Comparison of ENCODE assay signal across 23 cellular contexts in the genomic region with DNA sequence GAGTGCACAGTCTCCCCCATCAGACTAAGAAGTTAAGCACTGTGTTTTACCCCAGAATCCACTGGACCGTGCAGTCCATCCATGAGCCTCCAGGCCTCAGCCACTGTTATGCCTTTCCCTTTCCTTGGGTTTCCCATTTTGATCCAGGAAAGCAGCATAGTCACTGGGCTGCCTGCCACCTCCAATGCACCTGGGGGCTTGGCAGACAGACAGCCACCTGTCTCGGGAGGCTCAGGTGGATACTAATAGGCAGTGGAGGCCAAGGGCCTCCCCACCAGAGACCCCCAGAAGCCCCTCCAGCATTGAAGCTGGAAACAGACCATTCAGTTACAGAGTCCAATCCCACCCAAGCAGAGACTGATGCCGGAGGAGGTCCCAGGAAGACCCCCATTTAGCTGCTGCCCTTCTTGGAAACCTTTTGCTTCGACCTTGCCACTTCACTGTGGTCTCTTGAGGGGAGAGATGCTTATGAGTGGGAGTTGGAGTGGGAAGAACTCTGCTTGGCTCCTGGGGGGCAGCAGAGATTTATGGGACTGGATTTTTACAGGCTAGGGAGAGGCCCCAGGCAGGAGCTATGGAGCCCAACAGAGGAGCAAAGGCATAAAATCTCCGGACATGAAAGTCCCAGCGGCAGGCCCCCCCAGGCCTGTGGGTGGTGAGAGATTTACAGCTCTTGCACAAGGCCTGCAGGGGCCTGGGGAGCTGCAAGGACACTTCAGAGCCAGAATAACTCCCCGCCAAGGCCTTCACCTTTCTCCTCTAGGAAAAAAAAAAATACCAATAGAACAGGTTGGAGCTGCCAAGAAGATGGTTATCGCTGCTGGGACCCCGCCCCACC. TPM values are rescaled to one million over a fixed set of nuclear protein-coding genes. Genes with fewer than 3 reads are reported as not detected.
DNase-seq lines count a peak whose midpoint lies in the region; ATAC-seq and TF ChIP-seq lines count a peak whose summit lies in the region.
"Had no signal": no experiment of that assay in that cellular context is flagged by ENCODE, and none has a peak within 500 bp of the region (broad histone marks: within the 10 kb centered on the region; RNA-seq: fewer than 3 reads in every experiment).

No MANE protein-coding gene starts in this region.

- H3K4me3 Mint-ChIP-seq in CD4-positive, alpha-beta T cell, result peak overlapping the region; percentile 31
- no peak overlapping the region for H3K4me3 Mint-ChIP-seq in glutamatergic neuron (ENCODE audit: unreplicated experiment)
- H3K4me3 Mint-ChIP-seq: activated CD4-positive, alpha-beta memory T cell treated with anti-CD3 and anti-CD28 coated beads for 36 hours; activated T-cell treated with anti-CD3 and anti-CD28 coated beads, Interleukin-2, amount 50 U/mL, for 24 hours; dendritic cell treated with granulocyte-macrophage colony-stimulating factor and Interleukin-4, amounts not matched to agents 40 ng/mL and 50 ng/mL, for 4 days; IgD-negative memory B cell; natural killer cell had no signal

- TF ChIP-seq CTCF in CD4-positive, alpha-beta T cell (IDR thresholded peaks at IDR 0.05), result no peak
- TF ChIP-seq CTCF in parathyroid adenoma (IDR thresholded peaks at IDR 0.05) (no peak), OCI-LY7 (conservative IDR thresholded peaks at IDR 0.05; ENCODE audit: low read length) (no peak), glutamatergic neuron (IDR thresholded peaks at IDR 0.05; ENCODE audit: partially characterized antibody, unreplicated experiment) (no peak)

- H3K79me2 ChIP-seq in parathyroid adenoma, result no peaks in the 10 kb centered on the region
- H3K79me2 ChIP-seq in OCI-LY7 (ENCODE audit: insufficient read depth, low read depth, low read length), result no peaks in the 10 kb centered on the region

- peaks cover 28% of the 10 kb centered on the region for H3K4me1 ChIP-seq in parathyroid adenoma
- peaks cover 7% of the 10 kb centered on the region for H3K4me1 ChIP-seq in OCI-LY7 (ENCODE audit: insufficient read depth, low read length, poor library complexity, severe bottlenecking)
- H3K4me1 ChIP-seq: body of pancreas had no signal

- POLR2A ChIA-PET in CD4-positive, alpha-beta T cell (lab: Charles Lee), result interaction anchor here (0.8 to 3.3 kb wide), 5 partner anchors 12 to 87 kb away, joined by 3 to 14 read pairs (median 3); partner anchors contain the start of genes CDK5RAP3, LRRC46, MRPL10 and SCRN2
- POLR2A ChIA-PET in OCI-LY7 (lab: Charles Lee), result no interaction called here

- H4K20me1 ChIP-seq in OCI-LY7 (ENCODE audit: insufficient read depth, low read length), result no peaks in the 10 kb centered on the region

- no peaks in the 10 kb centered on the region for H3K27me3 ChIP-seq in CD4-positive, alpha-beta T cell (ENCODE audit: control insufficient read depth, insufficient read depth, low read length)
- no peaks in the 10 kb centered on the region for H3K27me3 ChIP-seq in parathyroid adenoma (ENCODE audit: control insufficient read depth, insufficient read depth, low read length)
- H3K27me3 ChIP-seq: body of pancreas had no signal

- no TSS peak for BruUV-seq in OCI-LY7 (replicated peaks; lab: Mats Ljungman, UMichigan)

- H3K9me2 ChIP-seq in OCI-LY7 (ENCODE audit: insufficient read depth, low read length), result no peaks in the 10 kb centered on the region

- H3K36me3 Mint-ChIP-seq in CD4-positive, alpha-beta T cell (ENCODE audit: low read depth), result no peaks in the 10 kb centered on the region
- no peaks in the 10 kb centered on the region for H3K36me3 Mint-ChIP-seq in glutamatergic neuron (ENCODE audit: unreplicated experiment)
- H3K36me3 Mint-ChIP-seq: activated CD4-positive, alpha-beta memory T cell treated with anti-CD3 and anti-CD28 coated beads for 36 hours; activated naive CD4-positive, alpha-beta T cell treated with anti-CD3 and anti-CD28 coated beads, Interleukin-2, amount 50 U/mL, for 72 hours; CD8-positive, alpha-beta T cell; IgD-negative memory B cell; natural killer cell had no signal

- H2AFZ ChIP-seq in parathyroid adenoma, result peak overlapping the region; percentile 71
- no peak overlapping the region for H2AFZ ChIP-seq in OCI-LY7 (ENCODE audit: low read length)

- H3K4me1 Mint-ChIP-seq in CD4-positive, alpha-beta T cell (ENCODE audit: low read depth), result peaks cover 35% of the 10 kb centered on the region
- H3K4me1 Mint-ChIP-seq in glutamatergic neuron (ENCODE audit: low read depth, unreplicated experiment), result no peaks in the 10 kb centered on the region
- H3K4me1 Mint-ChIP-seq: IgD-negative memory B cell had no signal

- ATAC-seq in CD4-positive, alpha-beta T cell (ENCODE audit: poor library complexity), result no peak
- no peak for ATAC-seq in left colon
- ATAC-seq: activated naive CD4-positive, alpha-beta T cell treated with anti-CD3 and anti-CD28 coated beads, Interleukin-2, amount 50 U/mL, for 72 hours; body of pancreas; CD8-positive, alpha-beta T cell; natural killer cell had no signal

- intact Hi-C loops in CD4-positive, alpha-beta T cell (cut with DNase I, micrococcal nuclease), result no loop called here
- intact Hi-C loops in left colon (cut with DNase I, micrococcal nuclease), result no loop called here
- intact Hi-C loops in OCI-LY7 (cut with micrococcal nuclease; ENCODE audit: unreplicated experiment), result no loop called here

- H3K4me2 ChIP-seq in parathyroid adenoma (ENCODE audit: low read length) (peak overlapping the region; percentile 29), OCI-LY7 (ENCODE audit: low read length) (no peak overlapping the region)

- peaks cover 5% of the 10 kb centered on the region for H3K27me3 Mint-ChIP-seq in CD4-positive, alpha-beta T cell
- peaks cover 5% of the 10 kb centered on the region for H3K27me3 Mint-ChIP-seq in glutamatergic neuron (ENCODE audit: unreplicated experiment)
- H3K27me3 Mint-ChIP-seq: activated T-cell treated with anti-CD3 and anti-CD28 coated beads, Interleukin-2, amount 50 U/mL, for 24 hours had no signal

- H3K36me3 ChIP-seq in parathyroid adenoma (ENCODE audit: control insufficient read depth, insufficient read depth, low read length) (no peaks in the 10 kb centered on the region), OCI-LY7 (ENCODE audit: insufficient read depth, low read length) (no peaks in the 10 kb centered on the region)
- H3K36me3 ChIP-seq: WERI-Rb-1 had no signal

- H3K9me3 ChIP-seq in CD4-positive, alpha-beta T cell (ENCODE audit: control insufficient read depth, low read length), result no peaks in the 10 kb centered on the region
- no peaks in the 10 kb centered on the region for H3K9me3 ChIP-seq in parathyroid adenoma (ENCODE audit: control insufficient read depth, low read length)
- no peaks in the 10 kb centered on the region for H3K9me3 ChIP-seq in OCI-LY7 (ENCODE audit: low read length)
- H3K9me3 ChIP-seq: body of pancreas had no signal

- H3K27ac Mint-ChIP-seq in CD4-positive, alpha-beta T cell, result no peak overlapping the region
- H3K27ac Mint-ChIP-seq in glutamatergic neuron (ENCODE audit: unreplicated experiment), result no peak overlapping the region
- H3K27ac Mint-ChIP-seq: activated CD4-positive, alpha-beta memory T cell treated with anti-CD3 and anti-CD28 coated beads for 36 hours; activated T-cell treated with anti-CD3 and anti-CD28 coated beads, Interleukin-2, amount 50 U/mL, for 24 hours; CD8-positive, alpha-beta T cell; dendritic cell treated with granulocyte-macrophage colony-stimulating factor and Interleukin-4, amounts not matched to agents 40 ng/mL and 50 ng/mL, for 4 days; natural killer cell had no signal

- CTCF ChIA-PET in CD4-positive, alpha-beta T cell (lab: Charles Lee), result interaction anchor here (1.9 kb wide), 2 partner anchors 36 to 41 kb away, joined by 6 to 10 read pairs; no protein-coding TSS in a partner anchor
- CTCF ChIA-PET in OCI-LY7 (lab: Charles Lee; ENCODE audit: unreplicated experiment), result no interaction called here

- no peaks in the 10 kb centered on the region for H3K9me3 Mint-ChIP-seq in CD4-positive, alpha-beta T cell
- H3K9me3 Mint-ChIP-seq in glutamatergic neuron (ENCODE audit: unreplicated experiment), result no peaks in the 10 kb centered on the region
- H3K9me3 Mint-ChIP-seq: activated CD4-positive, alpha-beta memory T cell treated with anti-CD3 and anti-CD28 coated beads for 36 hours; activated naive CD4-positive, alpha-beta T cell treated with anti-CD3 and anti-CD28 coated beads, Interleukin-2, amount 50 U/mL, for 72 hours; activated T-cell treated with anti-CD3 and anti-CD28 coated beads, Interleukin-2, amount 50 U/mL, for 24 hours; CD8-positive, alpha-beta T cell; dendritic cell treated with granulocyte-macrophage colony-stimulating factor and Interleukin-4, amounts not matched to agents 40 ng/mL and 50 ng/mL, for 4 days; IgD-negative memory B cell; natural killer cell had no signal

- H3K27ac ChIP-seq in CD4-positive, alpha-beta T cell (ENCODE audit: low read depth, low read length), result no peak overlapping the region
- H3K27ac ChIP-seq in parathyroid adenoma (peak overlapping the region; percentile 82), OCI-LY7 (ENCODE audit: low read depth, low read length, poor library complexity, severe bottlenecking) (no peak overlapping the region)
- H3K27ac ChIP-seq: body of pancreas, WERI-Rb-1 had no signal

- DNase-seq in CD4-positive, alpha-beta T cell, result no peak
- DNase-seq in NCI-H1105 (lab: John Stamatoyannopoulos, UW) (peak; percentile 64), left colon (peak; percentile 63 to 78), OCI-LY7 (ENCODE audit: low spot score) (no peak), glutamatergic neuron (no peak), cerebellar cortex (ENCODE audit: low spot score) (no peak), OCI-M2 (lab: John Stamatoyannopoulos, UW; ENCODE audit: unreplicated experiment) (no peak)
- DNase-seq: activated CD4-positive, alpha-beta memory T cell treated with anti-CD3 and anti-CD28 coated beads for 36 hours; activated T-cell treated with anti-CD3 and anti-CD28 coated beads, Interleukin-2, amount 50 U/mL, for 24 hours; body of pancreas; CD8-positive, alpha-beta T cell; foreskin melanocyte; natural killer cell; NCI-H2081; retina; WERI-Rb-1 had no signal

- no peak overlapping the region for H3K9ac ChIP-seq in parathyroid adenoma

- H3K4me3 ChIP-seq in parathyroid adenoma (ENCODE audit: low read depth, low read length) (no peak overlapping the region), OCI-LY7 (ENCODE audit: low read depth, low read length, poor library complexity, severe bottlenecking) (no peak overlapping the region)
- H3K4me3 ChIP-seq: body of pancreas had no signal

RNA-seq across cellular contexts. Expression of gene SP2, which starts 12.2 kb away (rescaled TPM):
- 10 to 100 TPM; 19.9 to 21.5 TPM for total RNA-seq in CD4-positive, alpha-beta T cell
- total RNA-seq in left colon (10 to 100 TPM; 21.7 to 22.3 TPM), OCI-LY7 (2022) (22.1 and 24.1 TPM in 2 replicates), glutamatergic neuron (ENCODE audit: unreplicated experiment) (17.8 TPM)
- total RNA-seq in OCI-LY7 (2014; rRNA removed; shearing (Covaris generic)), result 2.3 and 5.8 TPM in 2 replicates

RNA-seq across cellular contexts. Expression of gene SP6, which starts 32.8 kb away (rescaled TPM):
- under 1 TPM; 0.17 to 0.27 TPM for total RNA-seq in CD4-positive, alpha-beta T cell
- total RNA-seq in left colon, result 10 to 100 TPM in 1 of 2 donors, 1 to 10 TPM in 1; 4.4 to 20.5 TPM
- total RNA-seq in OCI-LY7 (2014; rRNA removed; shearing (Covaris generic)), result 0.08 and 0.22 TPM in 2 replicates
- total RNA-seq in OCI-LY7 (2022), result 0.08 and 0.24 TPM in 2 replicates
- total RNA-seq in glutamatergic neuron (ENCODE audit: unreplicated experiment), result 1.7 TPM
- total RNA-seq: RPMI7951 had no signal

RNA-seq across cellular contexts. Expression of gene SCRN2, which starts 42.7 kb away (rescaled TPM):
- 10 to 100 TPM; 15.3 to 17.2 TPM for total RNA-seq in CD4-positive, alpha-beta T cell
- total RNA-seq in left colon, result 10 to 100 TPM; 51.0 to 53.7 TPM
- total RNA-seq in OCI-LY7 (2014; rRNA removed; shearing (Covaris generic)), result 33.9 and 42.9 TPM in 2 replicates
- total RNA-seq in OCI-LY7 (2022), result 37.3 and 39.1 TPM in 2 replicates
- total RNA-seq in glutamatergic neuron (ENCODE audit: unreplicated experiment), result 39.1 TPM

RNA-seq across cellular contexts. Expression of gene LRRC46, which starts 52.3 kb away (rescaled TPM):
- total RNA-seq in CD4-positive, alpha-beta T cell, result under 1 TPM; 0.42 to 0.85 TPM
- total RNA-seq in left colon, result under 1 TPM in 1 of 2 donors, not detected in 1; 0.42 TPM
- total RNA-seq in OCI-LY7 (2014; rRNA removed; shearing (Covaris generic)), result 0.23 and 0.85 TPM in 2 replicates
- total RNA-seq in OCI-LY7 (2022), result 1.2 and 2.0 TPM in 2 replicates
- total RNA-seq in glutamatergic neuron (ENCODE audit: unreplicated experiment), result 1.3 TPM
- total RNA-seq: body of pancreas, G401, RPMI7951, urinary bladder had no signal

RNA-seq across cellular contexts. Expression of gene MRPL10, which starts 52.5 kb away (rescaled TPM):
- total RNA-seq in CD4-positive, alpha-beta T cell, result 10 to 100 TPM; 49.0 to 51.4 TPM
- 10 to 100 TPM; 31.5 to 37.5 TPM for total RNA-seq in left colon
- total RNA-seq in OCI-LY7 (2014; rRNA removed; shearing (Covaris generic)), result 27.1 and 50.8 TPM in 2 replicates
- 55.9 and 56.7 TPM in 2 replicates for total RNA-seq in OCI-LY7 (2022)
- total RNA-seq in glutamatergic neuron (ENCODE audit: unreplicated experiment), result 38.7 TPM

Comparison
In these comparisons a context has a peak if more than half of its experiments do, and no peak if none do; other contexts are left out.
1. DNase-seq: peak in NCI-H1105 (single experiment) and left colon (2 of 2); none in CD4-positive, alpha-beta T cell (0 of 10), OCI-LY7 (single experiment), glutamatergic neuron (single experiment), cerebellar cortex (single experiment) and OCI-M2 (single experiment).